In the genomic region with DNA sequence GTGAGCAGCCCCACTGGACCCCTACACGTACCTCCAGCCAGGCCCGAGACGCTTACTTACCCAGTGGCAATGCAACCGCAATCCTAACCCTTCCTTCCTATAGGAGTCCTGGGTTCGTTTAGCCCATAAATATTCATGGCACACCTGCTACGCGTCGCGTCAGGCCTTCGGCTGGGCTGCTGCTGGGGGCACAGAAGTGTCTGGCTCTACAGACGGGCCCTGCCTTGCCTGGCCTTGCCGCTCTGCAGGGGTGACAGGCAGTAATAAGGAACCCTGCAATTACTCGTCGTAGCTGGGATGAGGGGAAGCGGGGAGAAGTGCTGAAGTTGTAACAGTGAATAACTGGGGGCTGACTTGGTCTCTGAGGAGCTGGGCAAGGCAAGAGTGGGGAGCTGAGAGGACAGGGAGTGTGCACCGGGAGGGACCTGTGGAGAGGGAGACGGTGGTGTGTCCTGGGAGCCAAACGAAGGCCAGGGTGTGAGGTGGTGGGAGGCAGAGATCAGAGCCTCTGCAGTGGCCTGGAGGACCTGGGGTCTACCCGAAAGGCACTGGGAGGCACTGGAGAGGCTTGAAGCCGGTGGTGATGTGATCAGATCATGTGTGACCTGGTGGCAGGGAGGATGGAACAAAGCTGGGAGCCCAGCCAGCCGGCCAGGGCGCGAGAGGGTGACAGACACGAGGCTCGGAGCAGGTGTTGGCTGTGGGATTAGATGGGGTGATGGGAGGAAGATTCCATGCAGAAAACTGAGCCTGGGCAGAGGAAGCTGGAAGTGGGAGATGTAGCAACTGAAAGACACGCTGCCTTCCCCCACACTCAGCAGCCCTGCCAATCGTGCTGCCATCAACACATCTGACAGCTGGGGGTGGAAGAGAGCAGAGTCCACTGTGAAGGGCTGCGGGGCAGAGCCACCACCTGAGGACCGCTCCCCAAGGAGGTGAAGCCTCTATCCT, we compare ENCODE assay signal across 10 cellular contexts. TPM values are rescaled to one million over a fixed set of nuclear protein-coding genes. Genes with fewer than 3 reads are reported as not detected.
DNase-seq lines count a peak whose midpoint lies in the region; ATAC-seq, FAIRE-seq and TF ChIP-seq lines count a peak whose summit lies in the region.
"Had no signal": no experiment of that assay in that cellular context is flagged by ENCODE, and none has a peak within 500 bp of the region (broad histone marks: within the 10 kb centered on the region; RNA-seq: fewer than 3 reads in every experiment).

No MANE protein-coding gene starts in this region.

- no peak overlapping the region for H2BK15ac ChIP-seq in mesendoderm (replicated peaks; ENCODE audit: low read depth)

- H3K56ac ChIP-seq in mesendoderm (ENCODE audit: low read length): no peak overlapping the region

- no peak overlapping the region for H3K9ac ChIP-seq in Loucy (ENCODE audit: low read depth, low read length, poor library complexity, severe bottlenecking)
- no peak overlapping the region for H3K9ac ChIP-seq in GM12878 (ENCODE audit: control insufficient read depth, insufficient read depth, low read length)
- no peak overlapping the region for H3K9ac ChIP-seq in mesendoderm (ENCODE audit: low read length)

- no peaks in the 10 kb centered on the region for H3K36me3 ChIP-seq in BE2C
- H3K36me3 ChIP-seq in Loucy (ENCODE audit: insufficient read depth, low read length): no peaks in the 10 kb centered on the region
- H3K36me3 ChIP-seq in GM12878 (ENCODE audit: control insufficient read depth in 2 of 2, insufficient read depth in 2 of 2, low read length in 1 of 2): no peaks in the 10 kb centered on the region
- no peaks in the 10 kb centered on the region for H3K36me3 ChIP-seq in mesendoderm (ENCODE audit: control insufficient read depth, insufficient read depth, low read length)
- no peaks in the 10 kb centered on the region for H3K36me3 ChIP-seq in transverse colon
- H3K36me3 ChIP-seq: colonic mucosa had no signal

- H2AFZ ChIP-seq in Loucy (ENCODE audit: low read length): no peak overlapping the region
- H2AFZ ChIP-seq in GM12878 (ENCODE audit: control insufficient read depth, low read depth, low read length): no peak overlapping the region

- H3K9me3 ChIP-seq in BE2C (no peaks in the 10 kb centered on the region), Loucy (ENCODE audit: insufficient read depth, low read depth, low read length) (no peaks in the 10 kb centered on the region), GM12878 (replicated peaks; ENCODE audit: control insufficient read depth, insufficient read depth, low read length) (no peaks in the 10 kb centered on the region), transverse colon (no peaks in the 10 kb centered on the region)
- H3K9me3 ChIP-seq: colonic mucosa had no signal

- H3K27ac ChIP-seq in GM12878 (ENCODE audit: control insufficient read depth, insufficient read depth) (no peak overlapping the region), mesendoderm (ENCODE audit: low read depth, low read length) (no peak overlapping the region), transverse colon (no peak overlapping the region)
- H3K27ac ChIP-seq: colonic mucosa had no signal

- H3K23ac ChIP-seq in mesendoderm (ENCODE audit: low read length): no peak overlapping the region

- no peaks in the 10 kb centered on the region for H3K4me1 ChIP-seq in BE2C
- H3K4me1 ChIP-seq in Loucy (ENCODE audit: insufficient read depth, low read length, poor library complexity, severe bottlenecking): no peaks in the 10 kb centered on the region
- H3K4me1 ChIP-seq in GM12878 (ENCODE audit: control insufficient read depth, insufficient read depth, low read length): no peaks in the 10 kb centered on the region
- no peaks in the 10 kb centered on the region for H3K4me1 ChIP-seq in mesendoderm (ENCODE audit: control insufficient read depth, low read depth, low read length)
- peaks cover 0 to 8% (median 0%) of the 10 kb centered on the region in 4 donors for H3K4me1 ChIP-seq in transverse colon
- H3K4me1 ChIP-seq: colonic mucosa had no signal

- TF ChIP-seq CTCF in BE2C (IDR thresholded peaks at IDR 0.05; ENCODE audit: low read depth, low read length) (peak; percentile 42), Loucy (conservative IDR thresholded peaks at IDR 0.05; ENCODE audit: low read length) (peak; percentile 44), GM12878 (IDR thresholded peaks at IDR 0.05 in 2 of 3, conservative IDR thresholded peaks at IDR 0.05 in 1 of 3; ENCODE audit: control insufficient read depth in 2 of 3, extremely low read depth in 1 of 3, insufficient read depth in 1 of 3, low read depth in 3 of 3, low read length in 3 of 3) (peak in 1 of 3 experiments; percentile 3; a peak in 1 of 6 replicates), transverse colon (IDR thresholded peaks at IDR 0.05) (peak in 1 of 5 experiments; percentile 21)

- H4K20me1 ChIP-seq in Loucy (ENCODE audit: insufficient read depth, low read length, poor library complexity, severe bottlenecking) (no peaks in the 10 kb centered on the region), GM12878 (ENCODE audit: control insufficient read depth, insufficient read depth) (no peaks in the 10 kb centered on the region)

- BruUV-seq in GM12878 (replicated peaks; lab: Mats Ljungman, UMichigan): no TSS peak

- H4K8ac ChIP-seq in mesendoderm (ENCODE audit: low read depth, low read length): no peak overlapping the region

- no peak overlapping the region for H2BK5ac ChIP-seq in mesendoderm (ENCODE audit: low read length)

- DNase-seq in BE2C: peak; percentile 28
- no peak for DNase-seq in GM12878 (ENCODE audit: low read depth, low spot score)
- peak; percentile 60 for DNase-seq in mesendoderm
- DNase-seq in KBM-7: no peak
- DNase-seq in KG1 (lab: John Stamatoyannopoulos, UW): no peak
- DNase-seq in NCI-H1694 (lab: John Stamatoyannopoulos, UW): no peak
- DNase-seq in transverse colon: no peak
- DNase-seq: colonic mucosa had no signal

- H2BK120ac ChIP-seq in mesendoderm (ENCODE audit: low read depth, low read length): no peak overlapping the region

- in situ Hi-C loops in GM12878 (cut with MboI): no loop called here
- in situ Hi-C loops in KBM-7 (cut with MboI; ENCODE audit: low pct_unique_long_range_greater_than_20kb, low sequenced_read_pairs): loop anchor here (25.0 kb wide), 1 partner anchor 692 kb away; no protein-coding TSS in a partner anchor
- in situ Hi-C loops in transverse colon (cut with MboI; ENCODE audit: low pct_ligation_motif_present in 1 of 4, low pct_unique_long_range_greater_than_20kb in 1 of 4, low sequenced_read_pairs in 3 of 4): loop anchor here (25.0 kb wide), 2 partner anchors 167 to 692 kb away; a partner anchor contains a TSS

- POLR2A ChIA-PET in GM12878 (lab: Charles Lee): no interaction called here

- SMC1A ChIA-PET in GM12878 (lab: Charles Lee; ENCODE audit: uncharacterized antibody, unreplicated experiment): interaction anchor here (0.8 to 1.2 kb wide), 3 partner anchors 29 to 62 kb away, joined by 3 to 4 read pairs (median 4); no protein-coding TSS in a partner anchor

- ATAC-seq in GM12878: peak; percentile 46; the same call in 1 of the 3 replicates

- CTCF ChIA-PET in GM12878 (lab: Yijun Ruan, JAX): interaction anchor here (1.0 to 1.5 kb wide), 2 partner anchors 159 to 437 kb away, joined by 4 to 6 read pairs; no protein-coding TSS in a partner anchor

- H3K4ac ChIP-seq in mesendoderm (ENCODE audit: low read depth, low read length): no peak overlapping the region

- FAIRE-seq in GM12878 (lab: Jason Lieb, UNC): no peak
- FAIRE-seq: urothelium cell line had no signal

- no peak overlapping the region for H3K18ac ChIP-seq in mesendoderm (ENCODE audit: low read length)

- H2AK5ac ChIP-seq in mesendoderm (ENCODE audit: low read length): no peak overlapping the region

- intact Hi-C loops in GM12878 (cut with micrococcal nuclease; ENCODE audit: unreplicated experiment) (no loop called here), transverse colon (cut with DNase I; ENCODE audit: low total_unique reads) (no loop called here)

- H3F3A ChIP-seq in Loucy (ENCODE audit: low read depth): no peaks in the 10 kb centered on the region

- no peak for TF ChIP-seq EP300 in GM12878 (IDR thresholded peaks at IDR 0.05; ENCODE audit: borderline replicate concordance in 1 of 2, control insufficient read depth in 1 of 2, low read depth in 2 of 2, low read length in 2 of 2)
- no peak for TF ChIP-seq EP300 in transverse colon (IDR thresholded peaks at IDR 0.05; ENCODE audit: low read depth)

- no peaks in the 10 kb centered on the region for H3K79me2 ChIP-seq in Loucy (ENCODE audit: insufficient read depth, low read length)
- no peaks in the 10 kb centered on the region for H3K79me2 ChIP-seq in GM12878 (ENCODE audit: control insufficient read depth, insufficient read depth, low read length)
- H3K79me2 ChIP-seq in mesendoderm (ENCODE audit: control insufficient read depth, insufficient read depth, low read length): no peaks in the 10 kb centered on the region

- no peaks in the 10 kb centered on the region for H3K79me1 ChIP-seq in mesendoderm (ENCODE audit: low read length)

- TF ChIP-seq POLR2A in GM12878 (IDR thresholded peaks at IDR 0.05; ENCODE audit: low read depth, low read length): no peak
- TF ChIP-seq POLR2A in transverse colon (IDR thresholded peaks at IDR 0.05): no peak

- H3K4me3 ChIP-seq in BE2C (ENCODE audit: low read depth, low read length) (no peak overlapping the region), Loucy (ENCODE audit: low read length, poor library complexity, severe bottlenecking) (no peak overlapping the region), GM12878 (no peak overlapping the region), mesendoderm (ENCODE audit: low read length) (no peak overlapping the region), transverse colon (no peak overlapping the region)
- H3K4me3 ChIP-seq: colonic mucosa had no signal

- 53% methylated on average over 29 of the region's 29 CpGs for WGBS in GM12878 (ENCODE audit: insufficient coverage, insufficient replicate concordance, low lambda C conversion rate, missing lambda C conversion rate)
- no CpG with 5 or more reads among the region's 29 CpGs for WGBS in mesendoderm (ENCODE audit: extremely low coverage, insufficient coverage, low lambda C conversion rate)
- 68 to 81% methylated on average over 17 to 28 of the region's 29 CpGs for WGBS in transverse colon (ENCODE audit: low coverage in 1 of 2), 2 donors

- H3K27me3 ChIP-seq in BE2C (no peaks in the 10 kb centered on the region), Loucy (ENCODE audit: insufficient read depth, low read length, poor library complexity, severe bottlenecking) (no peaks in the 10 kb centered on the region), GM12878 (replicated peaks in 1 of 2; ENCODE audit: control insufficient read depth in 2 of 2, insufficient read depth in 2 of 2, low read length in 1 of 2) (no peaks in the 10 kb centered on the region), mesendoderm (ENCODE audit: insufficient read depth, low read length, poor library complexity) (no peaks in the 10 kb centered on the region), transverse colon (no peaks in the 10 kb centered on the region)
- H3K27me3 ChIP-seq: colonic mucosa had no signal

- TF ChIP-seq RAD21 in GM12878 (IDR thresholded peaks at IDR 0.05; ENCODE audit: insufficient read depth, low read depth, low read length): 0 out of 2 replicates have a peak, but pooled peaks have one; percentile 22

- RAD21 ChIA-PET in GM12878 (lab: Charles Lee; ENCODE audit: unreplicated experiment): no interaction called here

- no peak overlapping the region for H4K5ac ChIP-seq in mesendoderm (ENCODE audit: low read length)

- no peak overlapping the region for H3K4me2 ChIP-seq in Loucy (ENCODE audit: low read depth, low read length, poor library complexity, severe bottlenecking)
- H3K4me2 ChIP-seq in GM12878 (ENCODE audit: control insufficient read depth, insufficient read depth): no peak overlapping the region
- no peak overlapping the region for H3K4me2 ChIP-seq in mesendoderm (ENCODE audit: low read length)

- no peaks in the 10 kb centered on the region for H3K9me2 ChIP-seq in Loucy (replicated peaks; ENCODE audit: low read depth, low read length)

RNA-seq across cellular contexts. Expression of a gene that starts 36.4 kb away (rescaled TPM):
- 54.8 TPM for polyA plus RNA-seq in BE2C (2012; ENCODE audit: insufficient read depth, insufficient read length, low read depth)
- total RNA-seq in GM12878 (2013; cell fraction: nucleolus; rRNA removed): 80.6 and 82.0 TPM in 2 replicates
- total RNA-seq in GM12878 (2014; rRNA removed) (51.4 and 56.9 TPM in 2 replicates), GM12878 (2014; rRNA removed; fragmentation: Illumina TruSeq; extraction: Trizol) (19.6 and 22.8 TPM in 2 replicates), GM12878 (2021) (32.4 and 32.9 TPM in 2 replicates), transverse colon (10 to 100 TPM; 10.1 to 22.7 (median 16.7) TPM)
- polyA plus RNA-seq in GM12878 (2011; ENCODE audit: low read depth): 9.2 TPM
- polyA plus RNA-seq in GM12878 (2011; rRNA removed) (25.3 and 26.6 TPM in 2 replicates), GM12878 (2014; fragmentation: Illumina TruSeq; extraction: Trizol) (8.2 and 11.4 TPM in 2 replicates), GM12878 (2014; fragmentation: Nextera tagmentation; extraction: Ambion mirVana) (10 to 100 TPM in 1 of 2 experiments, 1 to 10 TPM in 1; 7.1 to 14.2 TPM), GM12878 (2014; rRNA removed) (62.6 and 67.1 TPM in 2 replicates), GM12878 (2016; fragmentation: Nextera tagmentation; extraction: Ambion mirVana) (10 to 100 TPM; 54.6 to 59.3 TPM)
- 35.6 and 60.0 TPM in 2 replicates for polyA plus RNA-seq in GM12878 (2011; cell fraction: cytosol; rRNA removed)
- polyA plus RNA-seq in GM12878 (2011; cell fraction: nucleus; rRNA removed): 35.9 and 43.3 TPM in 2 replicates
- 17.4 and 18.7 TPM in 2 replicates for polyA plus RNA-seq in GM12878 (2012)
- 25.8 and 28.8 TPM in 2 replicates for polyA minus RNA-seq in GM12878 (2011; rRNA and poly(A)+ RNA removed)
- polyA minus RNA-seq in GM12878 (2011; cell fraction: cytosol; rRNA and poly(A)+ RNA removed): 5.7 and 10.1 TPM in 2 replicates
- 20.2 and 40.2 TPM in 2 replicates for polyA minus RNA-seq in GM12878 (2011; cell fraction: nucleus; rRNA and poly(A)+ RNA removed)
- 53.4 TPM for polyA plus RNA-seq in mesendoderm (2013, experiment 1 of 2)
- polyA plus RNA-seq in mesendoderm (2013, experiment 2 of 2): 51.8 TPM

Comparison
In these comparisons a context has a peak if more than half of its experiments do, and no peak if none do; other contexts are left out.
1. DNase-seq: peak in BE2C (single experiment) and mesendoderm (single experiment); none in GM12878 (single experiment), KBM-7 (single experiment), KG1 (single experiment), NCI-H1694 (single experiment) and transverse colon (single experiment).